23 cellular contexts compared by ENCODE assay signal in the genomic region with DNA sequence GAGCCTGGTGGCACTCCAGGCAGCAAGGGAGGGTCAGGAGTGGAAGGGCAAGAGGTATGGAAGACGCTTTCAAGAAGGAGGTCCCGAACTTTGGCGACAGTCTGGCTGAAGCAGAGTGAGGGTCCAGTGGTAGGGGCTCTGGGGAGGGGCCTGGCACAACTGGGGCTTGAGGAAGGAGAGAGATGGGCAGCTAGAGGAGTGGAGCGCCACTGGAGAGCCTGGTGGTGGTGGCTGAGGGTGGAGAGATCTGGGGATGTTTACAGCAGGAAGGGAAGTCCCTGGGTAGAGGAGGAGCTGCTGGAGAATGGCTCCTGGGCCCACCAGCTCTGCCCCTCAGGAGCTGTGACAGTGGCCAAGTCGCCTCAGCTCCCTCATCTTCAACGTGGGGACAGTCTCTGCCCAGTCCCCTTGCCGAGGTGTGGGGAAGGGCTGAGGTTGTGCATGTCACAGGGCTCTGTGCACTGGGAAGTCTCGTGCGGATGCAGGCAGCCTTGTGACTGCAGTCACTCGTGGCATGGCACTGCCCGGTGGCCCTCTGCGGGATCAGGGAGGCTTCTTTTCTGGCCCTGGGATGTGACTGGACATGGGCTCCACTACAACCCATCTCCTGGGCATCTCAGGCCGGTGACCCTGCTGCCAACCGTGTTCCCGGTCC. TPM values are rescaled to one million over a fixed set of nuclear protein-coding genes. Genes with fewer than 3 reads are reported as not detected.
A peak's percentile ranks its signal among the peaks of the same experiment; 100 is the strongest.
DNase-seq lines count a peak whose midpoint lies in the region; ATAC-seq and TF ChIP-seq lines count a peak whose summit lies in the region.
"Had no signal": no experiment of that assay in that cellular context is flagged by ENCODE, and none has a peak within 500 bp of the region (broad histone marks: within the 10 kb centered on the region; RNA-seq: fewer than 3 reads in every experiment).

No MANE protein-coding gene starts in this region.

- H2BK15ac ChIP-seq in neuronal stem cell (ENCODE audit: low read length), result no peak overlapping the region

- ATAC-seq in GM23338 (no peak), PC-3 (no peak)
- ATAC-seq: naive thymus-derived CD8-positive, alpha-beta T cell; stimulated activated naive B cell treated with anti-CD40 and anti-IgM and Interleukin-4, amounts not matched to agents 10 μg/mL and 1 μg/mL and 100 μg/mL, for 72 hours had no signal

- H3K9me3 ChIP-seq in PC-3 (ENCODE audit: low read length), result no peaks in the 10 kb centered on the region
- no peaks in the 10 kb centered on the region for H3K9me3 ChIP-seq in endodermal cell (ENCODE audit: control insufficient read depth, low read length)
- no peaks in the 10 kb centered on the region for H3K9me3 ChIP-seq in neuronal stem cell (replicated peaks in 1 of 2; ENCODE audit: control insufficient read depth in 2 of 2, insufficient read depth in 1 of 2, low read depth in 1 of 2, low read length in 2 of 2)
- H3K9me3 ChIP-seq: sigmoid colon had no signal

- peak overlapping the region; percentile 42 for H2AK5ac ChIP-seq in neuronal stem cell (ENCODE audit: low read depth, low read length)

- no peaks in the 10 kb centered on the region for H3K79me1 ChIP-seq in neuronal stem cell (ENCODE audit: low read depth, low read length)

- H3K9me3 Mint-ChIP-seq in GM23338, result no peaks in the 10 kb centered on the region
- no peaks in the 10 kb centered on the region for H3K9me3 Mint-ChIP-seq in endodermal cell
- no peaks in the 10 kb centered on the region for H3K9me3 Mint-ChIP-seq in T-helper 2 cell treated with Interferon-gamma antibody and Interleukin-4, amounts not matched to agents 5 μg/mL and 100 μg/mL, for 36 hours
- H3K9me3 Mint-ChIP-seq: CD4-positive, alpha-beta memory T cell; naive thymus-derived CD8-positive, alpha-beta T cell; stimulated activated naive B cell treated with anti-CD40 and anti-IgM and Interleukin-4, amounts not matched to agents 10 μg/mL and 1 μg/mL and 100 μg/mL, for 72 hours had no signal

- H3K27me3 ChIP-seq in GM23338 (ENCODE audit: insufficient read depth), result no peaks in the 10 kb centered on the region
- H3K27me3 ChIP-seq in PC-3 (ENCODE audit: low read length), result no peaks in the 10 kb centered on the region
- H3K27me3 ChIP-seq in endodermal cell (ENCODE audit: control insufficient read depth, insufficient read depth, low read length, poor library complexity, severe bottlenecking), result no peaks in the 10 kb centered on the region
- no peaks in the 10 kb centered on the region for H3K27me3 ChIP-seq in neuronal stem cell (ENCODE audit: control insufficient read depth in 3 of 3, insufficient read depth in 3 of 3, low read depth in 1 of 3, low read length in 3 of 3)
- H3K27me3 ChIP-seq: sigmoid colon had no signal

- H3K4me2 ChIP-seq in GM23338 (no peak overlapping the region), PC-3 (ENCODE audit: low read length) (peak overlapping the region; percentile 78; the same call in 1 of the 2 replicates), neuronal stem cell (ENCODE audit: insufficient read depth, low read length, poor library complexity, severe bottlenecking) (no peak overlapping the region)

- POLR2A ChIA-PET in PC-3 (lab: Charles Lee; ENCODE audit: unreplicated experiment), result no interaction called here

- DNase-seq in GM23338 (ENCODE audit: low spot score) (no peak), PC-3 (no peak), endodermal cell (no peak), neuronal stem cell (ENCODE audit: low spot score) (no peak), NCI-H1105 treated with DMSO at 0.1 percent for 48 hours (lab: John Stamatoyannopoulos, UW) (no peak), globus pallidus (ENCODE audit: low spot score) (no peak), hippocampal formation (lab: John Stamatoyannopoulos, UW) (no peak)
- DNase-seq in T-helper 2 cell treated with Interferon-gamma antibody and Interleukin-4, amounts not matched to agents 5 μg/mL and 100 μg/mL, for 36 hours (ENCODE audit: low spot score), result no peak
- DNase-seq: activated CD4-positive, alpha-beta T cell treated with anti-CD3 and anti-CD28 coated beads for 4 hours; CD4-positive, alpha-beta memory T cell; DMS153; GDM1; GM23248; KBM-7; kidney; mesendoderm; naive thymus-derived CD8-positive, alpha-beta T cell; NCI-H187 treated with DMSO at 0.1 percent for 48 hours; sigmoid colon; stimulated activated naive B cell treated with anti-CD40 and anti-IgM and Interleukin-4, amounts not matched to agents 10 μg/mL and 1 μg/mL and 100 μg/mL, for 72 hours had no signal

- H2BK12ac ChIP-seq in neuronal stem cell (ENCODE audit: low read length), result no peak overlapping the region

- 0 out of 2 replicates have a peak overlapping the region, but pooled peaks have one; percentile 37 for H3K27ac Mint-ChIP-seq in GM23338
- peak overlapping the region; percentile 72 for H3K27ac Mint-ChIP-seq in endodermal cell
- H3K27ac Mint-ChIP-seq in T-helper 2 cell treated with Interferon-gamma antibody and Interleukin-4, amounts not matched to agents 5 μg/mL and 100 μg/mL, for 36 hours, result no peak overlapping the region
- H3K27ac Mint-ChIP-seq: activated naive CD8-positive, alpha-beta T cell; stimulated activated naive B cell treated with anti-CD40 and anti-IgM and Interleukin-4, amounts not matched to agents 10 μg/mL and 1 μg/mL and 100 μg/mL, for 72 hours had no signal

- H3K79me2 ChIP-seq in GM23338 (replicated peaks; ENCODE audit: insufficient read depth), result peaks cover 57% of the 10 kb centered on the region
- H3K79me2 ChIP-seq in PC-3 (ENCODE audit: low read length), result peaks cover 17% of the 10 kb centered on the region; the same call in 1 of the 2 replicates

- H4K8ac ChIP-seq in neuronal stem cell (ENCODE audit: low read depth, low read length), result no peak overlapping the region

- H3K23ac ChIP-seq in neuronal stem cell (ENCODE audit: low read depth, low read length, poor library complexity), result peak overlapping the region; percentile 39

- H4K20me1 ChIP-seq in GM23338 (replicated peaks; ENCODE audit: insufficient read depth), result peaks cover 31% of the 10 kb centered on the region
- no peaks in the 10 kb centered on the region for H4K20me1 ChIP-seq in PC-3 (ENCODE audit: low read length)

- no peaks in the 10 kb centered on the region for H3K36me3 ChIP-seq in GM23338 (ENCODE audit: insufficient read depth)
- H3K36me3 ChIP-seq in PC-3 (ENCODE audit: low read depth, low read length), result no peaks in the 10 kb centered on the region
- no peaks in the 10 kb centered on the region for H3K36me3 ChIP-seq in endodermal cell (ENCODE audit: control insufficient read depth, insufficient read depth, low read length)
- no peaks in the 10 kb centered on the region for H3K36me3 ChIP-seq in neuronal stem cell (replicated peaks in 1 of 2; ENCODE audit: control insufficient read depth in 2 of 2, insufficient read depth in 2 of 2, low read length in 2 of 2)
- H3K36me3 ChIP-seq: sigmoid colon had no signal

- no peak overlapping the region for H2BK120ac ChIP-seq in neuronal stem cell (ENCODE audit: low read depth, low read length)

- H3K27me3 Mint-ChIP-seq in GM23338 (ENCODE audit: insufficient read depth, low read depth, poor library complexity) (peaks cover 11% of the 10 kb centered on the region), endodermal cell (ENCODE audit: insufficient read depth) (no peaks in the 10 kb centered on the region)
- peaks cover 29% of the 10 kb centered on the region for H3K27me3 Mint-ChIP-seq in T-helper 2 cell treated with Interferon-gamma antibody and Interleukin-4, amounts not matched to agents 5 μg/mL and 100 μg/mL, for 36 hours (ENCODE audit: low read depth)
- H3K27me3 Mint-ChIP-seq: activated naive CD8-positive, alpha-beta T cell had no signal

- H2AFZ ChIP-seq in GM23338, result no peak overlapping the region
- no peak overlapping the region for H2AFZ ChIP-seq in PC-3 (ENCODE audit: low read length)
- H2AFZ ChIP-seq in neuronal stem cell (ENCODE audit: low read length), result no peak overlapping the region
- H2AFZ ChIP-seq: GM23248, parathyroid adenoma had no signal

- H3K27ac ChIP-seq in GM23338 (ENCODE audit: low read depth) (no peak overlapping the region), PC-3 (ENCODE audit: low read length) (peak overlapping the region; percentile 61), endodermal cell (ENCODE audit: low read depth, low read length) (no peak overlapping the region), neuronal stem cell (replicated peaks; ENCODE audit: low read length) (no peak overlapping the region)
- H3K27ac ChIP-seq: GM23248, parathyroid adenoma had no signal

- CTCF ChIA-PET in PC-3 (lab: Charles Lee), result no interaction called here

- H3F3A ChIP-seq in GM23338 (replicated peaks; ENCODE audit: low read depth) (no peaks in the 10 kb centered on the region), PC-3 (ENCODE audit: low read length, unreplicated experiment) (peaks cover 5% of the 10 kb centered on the region)

- WGBS in endodermal cell (ENCODE audit: insufficient coverage in 1 of 2, insufficient read length in 1 of 2), 2 experiments, result 87 to 93% methylated on average over 9 to 15 of the region's 15 CpGs
- no CpG with 5 or more reads among the region's 15 CpGs for WGBS in neuronal stem cell (ENCODE audit: extremely low coverage in 2 of 2, insufficient read length in 2 of 2, insufficient replicate concordance in 1 of 2), 2 donors

- H3K4me3 Mint-ChIP-seq in GM23338, result no peak overlapping the region
- H3K4me3 Mint-ChIP-seq in endodermal cell, result no peak overlapping the region
- H3K4me3 Mint-ChIP-seq in T-helper 2 cell treated with Interferon-gamma antibody and Interleukin-4, amounts not matched to agents 5 μg/mL and 100 μg/mL, for 36 hours, result no peak overlapping the region
- H3K4me3 Mint-ChIP-seq: activated naive CD8-positive, alpha-beta T cell; CD4-positive, alpha-beta memory T cell; naive thymus-derived CD8-positive, alpha-beta T cell; stimulated activated naive B cell treated with anti-CD40 and anti-IgM and Interleukin-4, amounts not matched to agents 10 μg/mL and 1 μg/mL and 100 μg/mL, for 72 hours had no signal

- intact Hi-C loops in PC-3 (cut with micrococcal nuclease), result no loop called here

- H3K9ac ChIP-seq in PC-3 (ENCODE audit: low read length) (no peak overlapping the region), endodermal cell (ENCODE audit: extremely low read depth, low read length, poor library complexity, severe bottlenecking) (no peak overlapping the region), neuronal stem cell (ENCODE audit: low read depth, low read length, poor library complexity) (peak overlapping the region; percentile 2)
- H3K9ac ChIP-seq: GM23248, parathyroid adenoma had no signal

- H3K36me3 Mint-ChIP-seq in GM23338 (ENCODE audit: low read depth), result no peaks in the 10 kb centered on the region
- H3K36me3 Mint-ChIP-seq in endodermal cell (ENCODE audit: low read depth), result no peaks in the 10 kb centered on the region
- no peaks in the 10 kb centered on the region for H3K36me3 Mint-ChIP-seq in T-helper 2 cell treated with Interferon-gamma antibody and Interleukin-4, amounts not matched to agents 5 μg/mL and 100 μg/mL, for 36 hours (ENCODE audit: low read depth)
- H3K36me3 Mint-ChIP-seq: activated naive CD8-positive, alpha-beta T cell; CD4-positive, alpha-beta memory T cell; naive thymus-derived CD8-positive, alpha-beta T cell; stimulated activated naive B cell treated with anti-CD40 and anti-IgM and Interleukin-4, amounts not matched to agents 10 μg/mL and 1 μg/mL and 100 μg/mL, for 72 hours had no signal

- no peaks in the 10 kb centered on the region for H3K9me2 ChIP-seq in GM23338 (ENCODE audit: insufficient read depth)
- H3K9me2 ChIP-seq in PC-3 (replicated peaks; ENCODE audit: low read length), result no peaks in the 10 kb centered on the region

- peak overlapping the region; percentile 11 for H3K4ac ChIP-seq in neuronal stem cell (ENCODE audit: low read length)

- H3K14ac ChIP-seq in neuronal stem cell (ENCODE audit: low read length), result no peak overlapping the region

- TF ChIP-seq CTCF in GM23338 (conservative IDR thresholded peaks at IDR 0.05; ENCODE audit: low read depth in 2 of 2) (no peak), PC-3 (conservative IDR thresholded peaks at IDR 0.05; ENCODE audit: low read depth, low read length) (no peak), endodermal cell (conservative IDR thresholded peaks at IDR 0.05) (no peak)

- no TSS peak for BruUV-seq in PC-3 (replicated peaks; lab: Mats Ljungman, UMichigan)

- peaks cover 37% of the 10 kb centered on the region for H3K4me1 ChIP-seq in GM23338 (ENCODE audit: insufficient read depth)
- peaks cover 36% of the 10 kb centered on the region for H3K4me1 ChIP-seq in PC-3 (ENCODE audit: insufficient read depth, low read length)
- H3K4me1 ChIP-seq in endodermal cell (ENCODE audit: control insufficient read depth, insufficient read depth, low read length), result no peaks in the 10 kb centered on the region
- peaks cover 10 to 30% of the 10 kb centered on the region in 2 donors for H3K4me1 ChIP-seq in neuronal stem cell (ENCODE audit: control insufficient read depth in 2 of 2, insufficient read depth in 1 of 2, low read depth in 1 of 2, low read length in 2 of 2)

- peak overlapping the region; percentile 3 for H4K91ac ChIP-seq in neuronal stem cell (ENCODE audit: low read depth, low read length, poor library complexity)

- H3K4me1 Mint-ChIP-seq in GM23338 (peaks cover 43% of the 10 kb centered on the region), endodermal cell (peaks cover 32% of the 10 kb centered on the region)
- H3K4me1 Mint-ChIP-seq in T-helper 2 cell treated with Interferon-gamma antibody and Interleukin-4, amounts not matched to agents 5 μg/mL and 100 μg/mL, for 36 hours (ENCODE audit: low read depth), result no peaks in the 10 kb centered on the region

- H3K4me3 ChIP-seq in GM23338, result no peak overlapping the region
- H3K4me3 ChIP-seq in PC-3 (ENCODE audit: low read length), result no peak overlapping the region
- H3K4me3 ChIP-seq in endodermal cell (ENCODE audit: low read length), result no peak overlapping the region
- no peak overlapping the region for H3K4me3 ChIP-seq in neuronal stem cell (ENCODE audit: low read length in 2 of 2)
- H3K4me3 ChIP-seq: GM23248, sigmoid colon had no signal

- peak overlapping the region; percentile 33 for H3K18ac ChIP-seq in neuronal stem cell (ENCODE audit: low read length)

- H2BK5ac ChIP-seq in neuronal stem cell (ENCODE audit: low read length), result no peak overlapping the region

RNA-seq across cellular contexts. Expression of a gene that starts 18.5 kb away (rescaled TPM):
- 21.5 and 29.0 TPM in 2 replicates for total RNA-seq in GM23338 (2014; rRNA removed; shearing (Covaris generic))
- 17.3 and 20.4 TPM in 2 replicates for polyA plus RNA-seq in GM23338 (2016; fragmentation: Nextera tagmentation; extraction: Ambion mirVana)
- total RNA-seq in PC-3 (2014; rRNA removed) (18.5 and 32.3 TPM in 2 replicates), endodermal cell (10 to 100 TPM; 19.1 to 19.3 TPM)
- polyA plus RNA-seq in endodermal cell (2013, experiment 1 of 2), result 11.7 TPM
- 12.2 TPM for polyA plus RNA-seq in endodermal cell (2013, experiment 2 of 2)
- 14.8 TPM for polyA plus RNA-seq in neuronal stem cell (2013, experiment 1 of 2)
- 13.8 TPM for polyA plus RNA-seq in neuronal stem cell (2013, experiment 2 of 2)

RNA-seq across cellular contexts. Expression of a gene that starts 19.0 kb away (rescaled TPM):
- 221 and 252 TPM in 2 replicates for total RNA-seq in GM23338 (2014; rRNA removed; shearing (Covaris generic))
- 74.7 and 81.5 TPM in 2 replicates for polyA plus RNA-seq in GM23338 (2016; fragmentation: Nextera tagmentation; extraction: Ambion mirVana)
- total RNA-seq in PC-3 (2014; rRNA removed) (65.5 and 78.2 TPM in 2 replicates), endodermal cell (10 to 100 TPM; 84.2 to 98.8 TPM)
- 103 TPM for polyA plus RNA-seq in endodermal cell (2013, experiment 1 of 2)
- polyA plus RNA-seq in endodermal cell (2013, experiment 2 of 2), result 84.0 TPM
- 105 TPM for polyA plus RNA-seq in neuronal stem cell (2013, experiment 1 of 2)
- polyA plus RNA-seq in neuronal stem cell (2013, experiment 2 of 2), result 107 TPM

RNA-seq across cellular contexts. Expression of a gene that starts 55.4 kb away (rescaled TPM):
- total RNA-seq in GM23338 (2014; rRNA removed; shearing (Covaris generic)), result not detected in 2 replicates
- polyA plus RNA-seq in GM23338 (2016; fragmentation: Nextera tagmentation; extraction: Ambion mirVana), result not detected in 2 replicates
- total RNA-seq in PC-3 (2014; rRNA removed) (1.7 and 1.8 TPM in 2 replicates), endodermal cell (not detected)
- not detected for polyA plus RNA-seq in endodermal cell (2013, experiment 1 of 2)
- not detected for polyA plus RNA-seq in endodermal cell (2013, experiment 2 of 2)
- polyA plus RNA-seq in neuronal stem cell (2013, experiment 1 of 2), result not detected
- not detected for polyA plus RNA-seq in neuronal stem cell (2013, experiment 2 of 2)
- total RNA-seq: CD4-positive, alpha-beta memory T cell; GM23248; naive thymus-derived CD8-positive, alpha-beta T cell; RPMI7951 had no signal
- polyA plus RNA-seq: CD4-positive, alpha-beta memory T cell; GM23248; naive thymus-derived CD8-positive, alpha-beta T cell had no signal
